Comparison of ENCODE assay signal across 17 cellular contexts in the genomic region with DNA sequence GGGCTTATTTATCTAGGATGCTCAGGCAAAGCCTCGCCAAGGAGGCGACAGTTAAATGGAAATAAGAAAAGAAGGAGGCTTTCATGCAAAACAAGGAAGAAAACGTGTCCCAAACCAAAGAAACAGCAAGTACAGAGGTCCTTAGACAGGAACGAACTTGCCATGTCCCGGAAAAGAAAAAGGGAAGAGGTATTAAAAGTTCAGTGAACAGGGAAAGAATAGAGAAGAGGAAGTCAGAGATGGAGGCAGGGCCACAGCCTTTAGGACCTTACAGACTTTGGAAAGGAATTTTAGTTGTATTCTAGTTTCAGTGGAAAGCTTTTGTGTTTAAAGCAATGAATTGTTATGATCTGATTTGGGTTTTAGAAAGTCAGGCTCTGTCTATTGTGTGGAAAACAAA. TPM values are rescaled to one million over a fixed set of nuclear protein-coding genes. Genes with fewer than 3 reads are reported as not detected.
A peak's percentile ranks its signal among the peaks of the same experiment; 100 is the strongest.
DNase-seq lines count a peak whose midpoint lies in the region; ATAC-seq, FAIRE-seq and TF ChIP-seq lines count a peak whose summit lies in the region.
"Had no signal": no experiment of that assay in that cellular context is flagged by ENCODE, and none has a peak within 500 bp of the region (broad histone marks: within the 10 kb centered on the region; RNA-seq: fewer than 3 reads in every experiment).

No MANE protein-coding gene starts in this region.

- H4K20me1 ChIP-seq in mammary epithelial cell (ENCODE audit: insufficient read depth, low read length), result no peaks in the 10 kb centered on the region

- H2AFZ ChIP-seq in mammary epithelial cell (ENCODE audit: low read depth, low read length), result peak overlapping the region; percentile 74

- BruUV-seq in mammary epithelial cell (replicated peaks; lab: Mats Ljungman, UMichigan) (no TSS peak), MCF 10A (replicated peaks; lab: Mats Ljungman, UMichigan) (no TSS peak)

- H3K27me3 ChIP-seq in mammary epithelial cell (ENCODE audit: insufficient read depth, low read length) (no peaks in the 10 kb centered on the region), foreskin keratinocyte (no peaks in the 10 kb centered on the region), suprapubic skin (no peaks in the 10 kb centered on the region)
- H3K27me3 ChIP-seq: colonic mucosa had no signal

- H3K27ac ChIP-seq in mammary epithelial cell (ENCODE audit: insufficient read depth, low read depth, low read length), result no peak overlapping the region
- peak overlapping the region; percentile 31 for H3K27ac ChIP-seq in foreskin keratinocyte
- peak overlapping the region; percentile 7 for H3K27ac ChIP-seq in suprapubic skin
- H3K27ac ChIP-seq: colonic mucosa, lower lobe of right lung had no signal

- peak overlapping the region; percentile 24 for H3K4me2 ChIP-seq in mammary epithelial cell (ENCODE audit: insufficient read depth, low read depth, low read length)

- no peaks in the 10 kb centered on the region for H3K79me2 ChIP-seq in mammary epithelial cell (ENCODE audit: insufficient read depth, low read length)

- POLR2A ChIA-PET in MCF 10A (lab: Yijun Ruan, JAX) (no interaction called here), T-cell (lab: Charles Lee) (no interaction called here)

- H3K9me3 ChIP-seq in mammary epithelial cell (replicated peaks; ENCODE audit: insufficient read depth, low read length), result no peaks in the 10 kb centered on the region
- H3K9me3 ChIP-seq in suprapubic skin, result no peaks in the 10 kb centered on the region
- H3K9me3 ChIP-seq: colonic mucosa, lower lobe of right lung had no signal

- 45% methylated on average over 5 of the region's 5 CpGs for WGBS in mammary epithelial cell (ENCODE audit: low coverage, missing lambda C conversion rate)
- 56% methylated on average over 5 of the region's 5 CpGs for WGBS in suprapubic skin

- ATAC-seq in T-cell (replicated peaks in 1 of 4), result no peak
- peak; percentile 28 for ATAC-seq in foreskin keratinocyte

- TF ChIP-seq POLR2A in suprapubic skin (IDR thresholded peaks at IDR 0.05), result no peak

- DNase-seq in mammary epithelial cell (no peak), MCF 10A (ENCODE audit: unreplicated experiment) (no peak), T-cell (no peak), foreskin keratinocyte (peak in 1 of 2 donors; percentile 27), suprapubic skin (ENCODE audit: low spot score in 2 of 2) (no peak), HTR-8/SVneo (ENCODE audit: insufficient read length, low spot score) (no peak), GOT3 (lab: John Stamatoyannopoulos, UW) (no peak)
- DNase-seq in stimulated activated CD4-positive, alpha-beta T cell treated with anti-CD3 and anti-CD28 coated beads, Interleukin-4, amount 100 ng/mL, for 24 hours, result no peak
- DNase-seq: amniotic stem cell, colonic mucosa, HCEC 1CT, lower lobe of right lung, MM.1S, NCI-H2107, nucleus accumbens had no signal

- TF ChIP-seq EP300 in suprapubic skin (IDR thresholded peaks at IDR 0.05), result no peak

- H3K9ac ChIP-seq in mammary epithelial cell (ENCODE audit: insufficient read depth, low read length), result no peak overlapping the region

- H3K9me3 Mint-ChIP-seq in MCF 10A (ENCODE audit: unreplicated experiment), result no peaks in the 10 kb centered on the region
- H3K9me3 Mint-ChIP-seq in T-cell, result no peaks in the 10 kb centered on the region

- FAIRE-seq in HTR-8/SVneo (lab: Jason Lieb, UNC), result no peak
- FAIRE-seq: D721Med had no signal

- H3K27me3 Mint-ChIP-seq in MCF 10A (ENCODE audit: insufficient read depth, unreplicated experiment) (no peaks in the 10 kb centered on the region), T-cell (no peaks in the 10 kb centered on the region)

- dilution Hi-C loops in mammary epithelial cell (cut with HindIII; ENCODE audit: low sequenced_read_pairs), result no loop called here

- H3K36me3 ChIP-seq in mammary epithelial cell (ENCODE audit: insufficient read depth, low read length) (no peaks in the 10 kb centered on the region), suprapubic skin (no peaks in the 10 kb centered on the region)
- H3K36me3 ChIP-seq: colonic mucosa, lower lobe of right lung had no signal

- H3K36me3 Mint-ChIP-seq in MCF 10A (ENCODE audit: insufficient read depth, unreplicated experiment) (peaks cover 13% of the 10 kb centered on the region), T-cell (no peaks in the 10 kb centered on the region)

- TF ChIP-seq CTCF in mammary epithelial cell (conservative IDR thresholded peaks at IDR 0.05 in 1 of 2, IDR thresholded peaks at IDR 0.05 in 1 of 2; ENCODE audit: extremely low read depth in 1 of 2, insufficient read depth in 1 of 2, low read depth in 1 of 2, low read length in 2 of 2) (no peak), MCF 10A (IDR thresholded peaks at IDR 0.05; ENCODE audit: unreplicated experiment) (no peak), foreskin keratinocyte (conservative IDR thresholded peaks at IDR 0.05) (no peak), suprapubic skin (IDR thresholded peaks at IDR 0.05) (no peak)

- H3K4me3 Mint-ChIP-seq in MCF 10A (ENCODE audit: unreplicated experiment), result no peak overlapping the region
- H3K4me3 Mint-ChIP-seq in T-cell, result peak overlapping the region in 1 of 3 donors; percentile 24

- intact Hi-C loops in mammary epithelial cell (cut with micrococcal nuclease), result no loop called here
- intact Hi-C loops in MCF 10A (cut with micrococcal nuclease), result no loop called here

- CTCF ChIA-PET in mammary epithelial cell (lab: Charles Lee; ENCODE audit: low non-redundant PET) (no interaction called here), MCF 10A (lab: Yijun Ruan, JAX) (interaction anchor here (1.5 kb wide), 1 partner anchor 20 kb away, joined by 3 read pairs; no protein-coding TSS in a partner anchor), T-cell (lab: Charles Lee) (no interaction called here)

- peaks cover 12% of the 10 kb centered on the region for H3K4me1 ChIP-seq in mammary epithelial cell (ENCODE audit: insufficient read depth, low read length)
- H3K4me1 ChIP-seq in foreskin keratinocyte, result peaks cover 32% of the 10 kb centered on the region
- H3K4me1 ChIP-seq in suprapubic skin, result peaks cover 7% of the 10 kb centered on the region
- H3K4me1 ChIP-seq: colonic mucosa, lower lobe of right lung had no signal

- H3K27ac Mint-ChIP-seq in MCF 10A (ENCODE audit: low read depth, unreplicated experiment) (no peak overlapping the region), T-cell (peak overlapping the region; percentile 15 to 44)

- H3K4me3 ChIP-seq in mammary epithelial cell (replicated peaks in 1 of 3; ENCODE audit: insufficient read depth in 1 of 3, low read depth in 2 of 3, low read length in 3 of 3), result no peak overlapping the region
- H3K4me3 ChIP-seq in suprapubic skin, result no peak overlapping the region
- H3K4me3 ChIP-seq: colonic mucosa, lower lobe of right lung, skin epidermis had no signal

- in situ Hi-C loops in mammary epithelial cell (cut with MboI; ENCODE audit: low sequenced_read_pairs in 2 of 2), result no loop called here

- H3K4me1 Mint-ChIP-seq in MCF 10A (ENCODE audit: insufficient read depth, unreplicated experiment) (peaks cover 19% of the 10 kb centered on the region), T-cell (peaks cover 11% of the 10 kb centered on the region in 3 donors)

RNA-seq across cellular contexts. Expression of a gene that starts 22.1 kb away (rescaled TPM):
- total RNA-seq in mammary epithelial cell (10 to 100 TPM; 17.3 to 27.9 TPM), MCF 10A (2022) (6.0 and 8.8 TPM in 2 replicates), T-cell (10 to 100 TPM; 23.4 to 64.1 (median 31.0) TPM), foreskin keratinocyte (8.1 and 11.4 TPM in 2 replicates), suprapubic skin (10 to 100 TPM; 38.3 to 95.3 (median 66.5) TPM)
- polyA plus RNA-seq in mammary epithelial cell (6.4 TPM), foreskin keratinocyte (0.61 and 0.68 TPM in 2 replicates)
- polyA minus RNA-seq in mammary epithelial cell, result 2.6 TPM
